ENCODE assay signal across 9 cellular contexts in genomic region chr2:40488101-40488598, GRCh38. TPM values are rescaled to one million over a fixed set of nuclear protein-coding genes. Genes with fewer than 3 reads are reported as not detected.
A peak's percentile ranks its signal among the peaks of the same experiment; 100 is the strongest.
DNase-seq lines count a peak whose midpoint lies in the region; ATAC-seq lines count a peak whose summit lies in the region.
"Had no signal": no experiment of that assay in that cellular context is flagged by ENCODE, and none has a peak within 500 bp of the region (broad histone marks: within the 10 kb centered on the region; RNA-seq: fewer than 3 reads in every experiment).

No MANE protein-coding gene starts in this region.

- DNase-seq in COR-L47 (lab: John Stamatoyannopoulos, UW) (peak; percentile 25), NCI-H146 (lab: John Stamatoyannopoulos, UW) (peak; percentile 58), dedifferentiated amniotic fluid mesenchymal stem cell (ENCODE audit: extremely low spot score) (peak; percentile 40), myocyte (ENCODE audit: low read depth) (peak; percentile 48), T1000 (lab: John Stamatoyannopoulos, UW) (no peak)
- DNase-seq in central memory CD4-positive, alpha-beta T cell, result no peak
- DNase-seq in effector CD4-positive, alpha-beta T cell, result no peak
- DNase-seq: activated CD8-positive, alpha-beta memory T cell treated with anti-CD3 and anti-CD28 coated beads for 24 hours had no signal

- no peak for ATAC-seq in GM19035 (IDR thresholded peaks at IDR 0.05; ENCODE audit: unreplicated experiment)

RNA-seq across cellular contexts. Expression of gene SLC8A1, which starts 36.3 kb away (rescaled TPM):
- total RNA-seq in myocyte, result 5.2 and 8.3 TPM in 2 replicates
- 3.1 TPM for polyA plus RNA-seq in myocyte (2012)

Comparison
In these comparisons a context has a peak if more than half of its experiments do, and no peak if none do; other contexts are left out.
1. DNase-seq: peak in COR-L47 (single experiment), NCI-H146 (single experiment), dedifferentiated amniotic fluid mesenchymal stem cell (single experiment) and myocyte (single experiment); none in T1000 (single experiment), central memory CD4-positive, alpha-beta T cell (single experiment) and effector CD4-positive, alpha-beta T cell (single experiment).